ENCODE assay signal across 8 cellular contexts in the genomic region with DNA sequence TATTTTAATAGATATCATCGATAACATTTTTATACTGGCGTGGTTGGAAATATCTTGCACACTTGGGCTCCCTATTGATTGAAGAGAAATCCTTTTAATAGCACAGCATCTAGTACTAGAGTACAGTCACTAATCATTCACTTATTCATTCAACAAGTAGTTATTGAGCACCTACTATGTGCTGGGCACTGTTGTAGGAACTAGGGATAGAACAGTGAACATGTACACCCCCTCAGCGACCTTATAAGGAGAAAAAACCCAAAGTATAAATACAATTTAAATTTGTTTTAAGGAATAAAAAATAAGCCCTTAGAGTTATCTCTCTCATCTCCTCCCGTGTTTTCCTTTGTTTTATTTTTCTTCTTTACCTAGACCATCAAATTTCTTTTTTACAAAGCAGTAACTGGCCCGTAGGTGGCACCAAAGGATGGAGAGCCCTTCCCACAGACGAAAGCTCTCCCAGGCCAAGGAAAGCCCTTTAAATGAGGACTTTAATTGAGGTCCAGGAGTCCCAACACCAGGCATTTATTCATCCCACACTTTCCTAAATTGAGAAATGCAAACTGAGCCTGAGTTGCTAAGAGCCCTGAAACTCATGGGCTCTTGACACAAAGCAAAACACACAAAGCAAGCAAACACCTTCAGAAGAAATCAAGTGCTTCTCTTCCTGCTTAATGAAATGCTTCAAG. TPM values are rescaled to one million over a fixed set of nuclear protein-coding genes. Genes with fewer than 3 reads are reported as not detected.
DNase-seq lines count a peak whose midpoint lies in the region; ATAC-seq and TF ChIP-seq lines count a peak whose summit lies in the region.

No MANE protein-coding gene starts in this region.

- H3K4me2 ChIP-seq in mesendoderm (ENCODE audit: low read length): no peak overlapping the region

- H3K23ac ChIP-seq in mesendoderm (ENCODE audit: low read length): no peak overlapping the region

- no peak overlapping the region for H2AK5ac ChIP-seq in mesendoderm (ENCODE audit: low read length)

- H3K36me3 Mint-ChIP-seq in activated CD4-positive, alpha-beta T cell treated with anti-CD3 and anti-CD28 coated beads, Interleukin-2, amount 10 ng/mL, durations not matched to agents 24 days and 14 days (ENCODE audit: low read depth): peaks cover 55% of the 10 kb centered on the region
- peaks cover 40% of the 10 kb centered on the region for H3K36me3 Mint-ChIP-seq in brain

- H3K27me3 ChIP-seq in mesendoderm (ENCODE audit: insufficient read depth, low read length, poor library complexity): no peaks in the 10 kb centered on the region

- H3K27ac ChIP-seq in mesendoderm (ENCODE audit: low read depth, low read length): no peak overlapping the region

- H3K4me3 ChIP-seq in mesendoderm (ENCODE audit: low read length): no peak overlapping the region

- DNase-seq in activated CD4-positive, alpha-beta T cell treated with anti-CD3 and anti-CD28 coated beads, Interleukin-2, amount 50 U/mL, for 48 hours: peak; percentile 10 to 33
- DNase-seq in activated CD4-positive, alpha-beta T cell treated with anti-CD3 and anti-CD28 coated beads, Interleukin-2, amount 10 ng/mL, durations not matched to agents 24 days and 14 days: no peak
- DNase-seq in NCI-H146 (lab: John Stamatoyannopoulos, UW) (peak; percentile 3), mesendoderm (peak; percentile 55), inferior parietal cortex (ENCODE audit: extremely low spot score) (no peak)
- DNase-seq in activated effector memory CD4-positive, alpha-beta T cell treated with Interleukin-2 at 50 U/mL for 16 hours: no peak

- no peaks in the 10 kb centered on the region for H3K79me2 ChIP-seq in mesendoderm (ENCODE audit: control insufficient read depth, insufficient read depth, low read length)

- no peaks in the 10 kb centered on the region for H3K79me1 ChIP-seq in mesendoderm (ENCODE audit: low read length)

- H3K27me3 Mint-ChIP-seq in activated CD4-positive, alpha-beta T cell treated with anti-CD3 and anti-CD28 coated beads, Interleukin-2, amount 10 ng/mL, durations not matched to agents 24 days and 14 days: no peaks in the 10 kb centered on the region
- H3K27me3 Mint-ChIP-seq in brain: no peaks in the 10 kb centered on the region

- H3K4me1 Mint-ChIP-seq in activated CD4-positive, alpha-beta T cell treated with anti-CD3 and anti-CD28 coated beads, Interleukin-2, amount 10 ng/mL, durations not matched to agents 24 days and 14 days: peaks cover 16% of the 10 kb centered on the region
- H3K4me1 Mint-ChIP-seq in brain: no peaks in the 10 kb centered on the region

- peak; percentile 56 to 76 for TF ChIP-seq CTCF in brain (conservative IDR thresholded peaks at IDR 0.05)

- H3K4ac ChIP-seq in mesendoderm (ENCODE audit: low read depth, low read length): no peak overlapping the region

- no peak for ATAC-seq in HG03095 (IDR thresholded peaks at IDR 0.05; ENCODE audit: unreplicated experiment)

- no peak overlapping the region for H4K8ac ChIP-seq in mesendoderm (ENCODE audit: low read depth, low read length)

- H2BK15ac ChIP-seq in mesendoderm (replicated peaks; ENCODE audit: low read depth): no peak overlapping the region

- no peak overlapping the region for H2BK5ac ChIP-seq in mesendoderm (ENCODE audit: low read length)

- H3K27ac Mint-ChIP-seq in activated CD4-positive, alpha-beta T cell treated with anti-CD3 and anti-CD28 coated beads, Interleukin-2, amount 10 ng/mL, durations not matched to agents 24 days and 14 days: no peak overlapping the region
- peak overlapping the region in 3 of 5 experiments; percentile 25 to 42 (median 40) for H3K27ac Mint-ChIP-seq in brain

- H3K4me3 Mint-ChIP-seq in activated CD4-positive, alpha-beta T cell treated with anti-CD3 and anti-CD28 coated beads, Interleukin-2, amount 10 ng/mL, durations not matched to agents 24 days and 14 days: no peak overlapping the region
- H3K4me3 Mint-ChIP-seq in brain: no peak overlapping the region

- H2BK120ac ChIP-seq in mesendoderm (ENCODE audit: low read depth, low read length): no peak overlapping the region

- H3K56ac ChIP-seq in mesendoderm (ENCODE audit: low read length): no peak overlapping the region

- H3K18ac ChIP-seq in mesendoderm (ENCODE audit: low read length): no peak overlapping the region

- H3K9me3 Mint-ChIP-seq in activated CD4-positive, alpha-beta T cell treated with anti-CD3 and anti-CD28 coated beads, Interleukin-2, amount 10 ng/mL, durations not matched to agents 24 days and 14 days: no peaks in the 10 kb centered on the region
- H3K9me3 Mint-ChIP-seq in brain: no peaks in the 10 kb centered on the region

- H4K5ac ChIP-seq in mesendoderm (ENCODE audit: low read length): no peak overlapping the region

- intact Hi-C loops in activated CD4-positive, alpha-beta T cell treated with anti-CD3 and anti-CD28 coated beads, Interleukin-2, amount 10 ng/mL, durations not matched to agents 24 days and 14 days (cut with micrococcal nuclease): loop anchor here (1.0 kb wide), 1 partner anchor 211 kb away; a partner anchor contains a TSS

- no peaks in the 10 kb centered on the region for H3K4me1 ChIP-seq in mesendoderm (ENCODE audit: control insufficient read depth, low read depth, low read length)

- H3K9ac ChIP-seq in mesendoderm (ENCODE audit: low read length): no peak overlapping the region

- WGBS in mesendoderm (ENCODE audit: extremely low coverage, insufficient coverage, low lambda C conversion rate): no CpG with 5 or more reads among the region's 6 CpGs

- no peaks in the 10 kb centered on the region for H3K36me3 ChIP-seq in mesendoderm (ENCODE audit: control insufficient read depth, insufficient read depth, low read length)

RNA-seq across cellular contexts. Expression of a gene that starts 29.0 kb away (rescaled TPM):
- 206 and 209 TPM in 2 replicates for total RNA-seq in activated CD4-positive, alpha-beta T cell treated with anti-CD3 and anti-CD28 coated beads, Interleukin-2, amount 10 ng/mL, durations not matched to agents 24 days and 14 days
- 798 TPM for polyA plus RNA-seq in brain (ENCODE audit: insufficient read depth, low read depth, low replicate concordance)
- 361 TPM for polyA plus RNA-seq in mesendoderm (2013, experiment 1 of 2)
- polyA plus RNA-seq in mesendoderm (2013, experiment 2 of 2): 359 TPM

Comparison
In these comparisons a context has a peak if more than half of its experiments do, and no peak if none do; other contexts are left out.
1. DNase-seq: peak in activated CD4-positive, alpha-beta T cell treated with anti-CD3 and anti-CD28 coated beads, Interleukin-2, amount 50 U/mL, for 48 hours (2 of 2), NCI-H146 (single experiment) and mesendoderm (single experiment); none in activated CD4-positive, alpha-beta T cell treated with anti-CD3 and anti-CD28 coated beads, Interleukin-2, amount 10 ng/mL, durations not matched to agents 24 days and 14 days (single experiment), activated effector memory CD4-positive, alpha-beta T cell treated with Interleukin-2 at 50 U/mL for 16 hours (single experiment) and inferior parietal cortex (single experiment).